Comparison of ENCODE assay signal across 27 cellular contexts in genomic region chr6:122035193-122035592, GRCh38.
"Had no signal": no experiment of that assay in that cellular context is flagged by ENCODE, and none has a peak within 500 bp of the region (broad histone marks: within the 10 kb centered on the region; RNA-seq: fewer than 3 reads in every experiment).

No MANE protein-coding gene starts in this region.

- H3K4me3 Mint-ChIP-seq: activated B cell treated with CpG ODN at 0.5 μM for 24 hours; activated CD4-positive, alpha-beta memory T cell treated with anti-CD3 and anti-CD28 coated beads for 36 hours; activated CD4-positive, alpha-beta T cell treated with anti-CD3 and anti-CD28 coated beads, Interleukin-2, amount 10 ng/mL, durations not matched to agents 7 days and 5 days; activated naive CD8-positive, alpha-beta T cell treated with anti-CD3 and anti-CD28 coated beads, Interleukin-2, amount 50 U/mL, for 24 hours; activated T-cell treated with anti-CD3 and anti-CD28 coated beads, Interleukin-2, amount 50 U/mL, for 4 hours; T-helper 17 cell had no signal

- H3K27me3 ChIP-seq: brain microvascular endothelial cell, cardiac muscle cell had no signal

- H3K27me3 Mint-ChIP-seq: activated B cell treated with CpG ODN at 0.5 μM for 24 hours had no signal

- H3K9me3 Mint-ChIP-seq: activated B cell treated with CpG ODN at 0.5 μM for 24 hours; activated CD4-positive, alpha-beta memory T cell treated with anti-CD3 and anti-CD28 coated beads for 36 hours; activated CD4-positive, alpha-beta T cell treated with anti-CD3 and anti-CD28 coated beads, Interleukin-2, amount 10 ng/mL, durations not matched to agents 7 days and 5 days; activated naive CD4-positive, alpha-beta T cell treated with anti-CD3 and anti-CD28 coated beads, Interleukin-2, amount 50 U/mL, for 72 hours; activated naive CD8-positive, alpha-beta T cell treated with anti-CD3 and anti-CD28 coated beads, Interleukin-2, amount 50 U/mL, for 24 hours; activated T-cell treated with anti-CD3 and anti-CD28 coated beads, Interleukin-2, amount 50 U/mL, for 4 hours had no signal

- ATAC-seq: activated naive CD4-positive, alpha-beta T cell treated with anti-CD3 and anti-CD28 coated beads, Interleukin-2, amount 50 U/mL, for 72 hours; activated naive CD8-positive, alpha-beta T cell treated with anti-CD3 and anti-CD28 coated beads, Interleukin-2, amount 50 U/mL, for 24 hours; activated T-cell treated with anti-CD3 and anti-CD28 coated beads, Interleukin-2, amount 50 U/mL, for 4 hours; K562; Panc1; T-helper 17 cell had no signal

- H3K36me3 ChIP-seq: brain microvascular endothelial cell, cardiac muscle cell had no signal

- DNase-seq: activated B cell treated with CpG ODN at 0.5 μM for 24 hours; activated CD4-positive, alpha-beta memory T cell treated with anti-CD3 and anti-CD28 coated beads for 36 hours; activated CD4-positive, alpha-beta T cell treated with anti-CD3 and anti-CD28 coated beads for 1 hour; activated CD4-positive, alpha-beta T cell treated with anti-CD3 and anti-CD28 coated beads, Interleukin-2, amount 10 ng/mL, durations not matched to agents 7 days and 5 days; activated CD8-positive, alpha-beta memory T cell treated with anti-CD3 and anti-CD28 coated beads for 24 hours; activated effector memory CD4-positive, alpha-beta T cell treated with anti-CD3 and anti-CD28 coated beads, Interleukin-2, amount 50 U/mL, for 16 hours; activated naive CD4-positive, alpha-beta T cell treated with Interleukin-2 at 50 U/mL for 16 hours; activated naive CD8-positive, alpha-beta T cell treated with anti-CD3 and anti-CD28 coated beads, Interleukin-2, amount 50 U/mL, for 24 hours; activated T-cell treated with anti-CD3 and anti-CD28 coated beads, Interleukin-2, amount 50 U/mL, for 4 hours; amniotic stem cell; brain microvascular endothelial cell; Karpas-422; MM.1S; NCI-H1105; NCI-H1436; NCI-H187; NCI-H2081 treated with DMSO at 0.1 percent for 48 hours; NCI-H446; NCI-H524; NCI-H748 treated with DMSO at 0.1 percent for 48 hours; SHP77 treated with DMSO at 0.1 percent for 48 hours; T-helper 17 cell; T-helper 9 cell had no signal

- H3K27ac ChIP-seq: brain microvascular endothelial cell, cardiac muscle cell had no signal

- H3K27ac Mint-ChIP-seq: activated B cell treated with CpG ODN at 0.5 μM for 24 hours; activated CD4-positive, alpha-beta memory T cell treated with anti-CD3 and anti-CD28 coated beads for 36 hours; activated CD4-positive, alpha-beta T cell treated with anti-CD3 and anti-CD28 coated beads, Interleukin-2, amount 10 ng/mL, durations not matched to agents 7 days and 5 days; activated naive CD4-positive, alpha-beta T cell treated with anti-CD3 and anti-CD28 coated beads, Interleukin-2, amount 50 U/mL, for 72 hours; activated naive CD8-positive, alpha-beta T cell treated with anti-CD3 and anti-CD28 coated beads, Interleukin-2, amount 50 U/mL, for 24 hours; T-helper 17 cell had no signal

- H3K4me3 ChIP-seq: cardiac muscle cell, K562 had no signal

- H3K36me3 Mint-ChIP-seq: activated CD4-positive, alpha-beta memory T cell treated with anti-CD3 and anti-CD28 coated beads for 36 hours; activated naive CD4-positive, alpha-beta T cell treated with anti-CD3 and anti-CD28 coated beads, Interleukin-2, amount 50 U/mL, for 72 hours had no signal

- H3K4me1 Mint-ChIP-seq: activated B cell treated with CpG ODN at 0.5 μM for 24 hours; activated CD4-positive, alpha-beta T cell treated with anti-CD3 and anti-CD28 coated beads, Interleukin-2, amount 10 ng/mL, durations not matched to agents 7 days and 5 days; activated naive CD8-positive, alpha-beta T cell treated with anti-CD3 and anti-CD28 coated beads, Interleukin-2, amount 50 U/mL, for 24 hours had no signal
